Comparison of ENCODE assay signal across 1 cellular context in the genomic region with DNA sequence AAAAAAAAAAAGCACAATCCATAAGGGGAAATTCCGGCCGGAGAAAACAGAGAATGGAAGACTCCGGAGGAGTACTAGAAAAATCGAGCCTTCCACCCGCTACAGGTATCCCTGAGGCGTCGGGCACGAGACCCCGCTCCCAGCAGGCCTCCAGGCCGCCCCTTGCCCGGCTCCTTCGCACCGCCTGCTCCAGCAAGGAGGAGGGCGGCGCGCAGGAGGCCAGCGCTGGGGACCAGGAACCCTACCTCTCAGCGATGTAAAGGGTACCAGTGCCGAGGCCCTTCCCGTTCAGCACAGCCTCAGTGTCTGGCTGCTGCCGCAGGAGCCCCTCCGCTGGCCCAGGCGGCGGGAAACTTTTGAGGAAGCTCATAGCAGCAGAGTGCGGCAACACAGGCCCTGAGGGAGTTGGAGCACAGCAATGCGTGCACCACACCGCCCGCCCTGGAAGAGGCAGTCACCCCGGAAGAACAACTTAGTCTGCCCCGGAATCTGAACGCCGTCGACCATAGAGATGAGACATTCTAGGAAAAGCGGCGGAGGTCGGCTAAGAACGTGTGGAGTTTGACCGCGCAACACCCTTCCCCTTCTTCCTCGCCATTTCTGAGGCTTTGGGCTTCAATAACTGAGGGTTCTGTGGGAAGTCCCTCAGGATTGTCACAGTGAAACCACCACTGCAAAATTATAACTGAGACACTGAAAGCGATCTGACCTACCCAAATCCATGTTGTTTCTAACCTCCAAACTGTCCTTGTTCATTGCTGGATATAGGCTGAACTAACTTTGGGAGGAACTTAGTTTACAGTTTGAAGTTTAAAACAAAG.
TF ChIP-seq lines count a peak whose summit lies in the region.

A gene with protein sequence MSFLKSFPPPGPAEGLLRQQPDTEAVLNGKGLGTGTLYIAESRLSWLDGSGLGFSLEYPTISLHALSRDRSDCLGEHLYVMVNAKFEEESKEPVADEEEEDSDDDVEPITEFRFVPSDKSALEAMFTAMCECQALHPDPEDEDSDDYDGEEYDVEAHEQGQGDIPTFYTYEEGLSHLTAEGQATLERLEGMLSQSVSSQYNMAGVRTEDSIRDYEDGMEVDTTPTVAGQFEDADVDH (minus strand): TSS at position 450 of the 821 bp plus-strand sequence. CDS start 80 bp downstream, at position 370.

TF ChIP-seq in HepG2, 621 proteins besides CTCF, POLR2A, EP300 and RAD21 (continued from another document and continues in another):
- TF ChIP-seq ZBTB14 (CRISPR knock-in tag; IDR thresholded peaks at IDR 0.05) (0 out of 2 replicates have a peak, but pooled peaks have one; percentile 41), TBL1XR1 (IDR thresholded peaks at IDR 0.05; ENCODE audit: borderline replicate concordance, low read length, partially characterized antibody) (peak; percentile 79), HOXA9 (CRISPR knock-in tag; IDR thresholded peaks at IDR 0.05; ENCODE audit: borderline replicate concordance) (no peak), SRSF4 (IDR thresholded peaks at IDR 0.05; ENCODE audit: low read depth, low read length, poor library complexity, severe bottlenecking) (no peak), HOXA7 (CRISPR knock-in tag; IDR thresholded peaks at IDR 0.05) (no peak), ZFP82 (CRISPR knock-in tag; IDR thresholded peaks at IDR 0.05; ENCODE audit: borderline replicate concordance) (0 out of 2 replicates have a peak, but pooled peaks have one; percentile 25), SP5 (CRISPR knock-in tag; IDR thresholded peaks at IDR 0.05; ENCODE audit: borderline replicate concordance, low read depth) (0 out of 2 replicates have a peak, but pooled peaks have one; percentile 22), RNF219 (CRISPR knock-in tag; IDR thresholded peaks at IDR 0.05) (0 out of 2 replicates have a peak, but pooled peaks have one; percentile 89), ZNF724P (CRISPR knock-in tag; IDR thresholded peaks at IDR 0.05; ENCODE audit: borderline replicate concordance) (no peak), POLR2G (IDR thresholded peaks at IDR 0.05; ENCODE audit: low read depth, low read length) (peak; percentile 98), ZBTB7A (CRISPR knock-in tag; IDR thresholded peaks at IDR 0.05) (no peak), ZNF563 (CRISPR knock-in tag; IDR thresholded peaks at IDR 0.05) (peak; percentile 83), ZNF430 (CRISPR knock-in tag; IDR thresholded peaks at IDR 0.05) (peak; percentile 88), ZFP41 (CRISPR knock-in tag; IDR thresholded peaks at IDR 0.05; ENCODE audit: borderline replicate concordance) (no peak), ZFY (CRISPR knock-in tag; IDR thresholded peaks at IDR 0.05) (peak; percentile 97), TOE1 (CRISPR knock-in tag; IDR thresholded peaks at IDR 0.05) (no peak), ZNF234 (CRISPR knock-in tag; conservative IDR thresholded peaks at IDR 0.05) (no peak; the same call in 1 of the 2 replicates), KDM1A (CRISPR knock-in tag; IDR thresholded peaks at IDR 0.05) (no peak), SETDB1 (CRISPR knock-in tag; IDR thresholded peaks at IDR 0.05; ENCODE audit: borderline replicate concordance) (no peak), RFX5 (IDR thresholded peaks at IDR 0.05; ENCODE audit: low read depth, low read length) (no peak), PAF1 (CRISPR knock-in tag; IDR thresholded peaks at IDR 0.05) (no peak), BHLHE40 (IDR thresholded peaks at IDR 0.05; ENCODE audit: low read length) (peak; percentile 31; the same call in 1 of the 2 replicates), ISX (CRISPR knock-in tag; conservative IDR thresholded peaks at IDR 0.05) (peak; percentile 61; the same call in 1 of the 2 replicates), BCLAF1 (IDR thresholded peaks at IDR 0.05) (no peak), HCFC1 (IDR thresholded peaks at IDR 0.05; ENCODE audit: low read depth, low read length) (peak; percentile 66), THAP11 (CRISPR knock-in tag; IDR thresholded peaks at IDR 0.05) (peak; percentile 94), ZNF780A (CRISPR knock-in tag; IDR thresholded peaks at IDR 0.05) (0 out of 2 replicates have a peak, but pooled peaks have one; percentile 40), FOXO4 (CRISPR knock-in tag; conservative IDR thresholded peaks at IDR 0.05) (0 out of 2 replicates have a peak, but pooled peaks have one; percentile 83), TBX3 (IDR thresholded peaks at IDR 0.05; ENCODE audit: borderline replicate concordance) (no peak), KLF11 (CRISPR knock-in tag; IDR thresholded peaks at IDR 0.05) (0 out of 2 replicates have a peak, but pooled peaks have one; percentile 80), MAF1 (CRISPR knock-in tag; IDR thresholded peaks at IDR 0.05; ENCODE audit: borderline replicate concordance) (no peak; the same call in 1 of the 2 replicates), ELF3 (CRISPR knock-in tag; IDR thresholded peaks at IDR 0.05) (peak; percentile 88), GATAD1 (CRISPR knock-in tag; IDR thresholded peaks at IDR 0.05) (peak; percentile 97), ATF4 (CRISPR knock-in tag; IDR thresholded peaks at IDR 0.05) (0 out of 4 replicates have a peak, but pooled peaks of 1 of the 2 experiments have one; percentile 47), SAFB2 (CRISPR knock-in tag; IDR thresholded peaks at IDR 0.05; ENCODE audit: borderline replicate concordance, low read depth) (peak; percentile 89; the same call in 1 of the 2 replicates)
- TF ChIP-seq, protein P1, sequence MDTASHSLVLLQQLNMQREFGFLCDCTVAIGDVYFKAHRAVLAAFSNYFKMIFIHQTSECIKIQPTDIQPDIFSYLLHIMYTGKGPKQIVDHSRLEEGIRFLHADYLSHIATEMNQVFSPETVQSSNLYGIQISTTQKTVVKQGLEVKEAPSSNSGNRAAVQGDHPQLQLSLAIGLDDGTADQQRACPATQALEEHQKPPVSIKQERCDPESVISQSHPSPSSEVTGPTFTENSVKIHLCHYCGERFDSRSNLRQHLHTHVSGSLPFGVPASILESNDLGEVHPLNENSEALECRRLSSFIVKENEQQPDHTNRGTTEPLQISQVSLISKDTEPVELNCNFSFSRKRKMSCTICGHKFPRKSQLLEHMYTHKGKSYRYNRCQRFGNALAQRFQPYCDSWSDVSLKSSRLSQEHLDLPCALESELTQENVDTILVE (CRISPR knock-in tag; IDR thresholded peaks at IDR 0.05) = peak; percentile 67; the same call in 1 of the 2 replicates
- TF ChIP-seq, protein P2, sequence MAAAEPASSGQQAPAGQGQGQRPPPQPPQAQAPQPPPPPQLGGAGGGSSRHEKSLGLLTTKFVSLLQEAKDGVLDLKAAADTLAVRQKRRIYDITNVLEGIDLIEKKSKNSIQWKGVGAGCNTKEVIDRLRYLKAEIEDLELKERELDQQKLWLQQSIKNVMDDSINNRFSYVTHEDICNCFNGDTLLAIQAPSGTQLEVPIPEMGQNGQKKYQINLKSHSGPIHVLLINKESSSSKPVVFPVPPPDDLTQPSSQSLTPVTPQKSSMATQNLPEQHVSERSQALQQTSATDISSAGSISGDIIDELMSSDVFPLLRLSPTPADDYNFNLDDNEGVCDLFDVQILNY (CRISPR knock-in tag; conservative IDR thresholded peaks at IDR 0.05) = 0 out of 2 replicates have a peak, but pooled peaks have one; percentile 41
- TF ChIP-seq, protein P3, sequence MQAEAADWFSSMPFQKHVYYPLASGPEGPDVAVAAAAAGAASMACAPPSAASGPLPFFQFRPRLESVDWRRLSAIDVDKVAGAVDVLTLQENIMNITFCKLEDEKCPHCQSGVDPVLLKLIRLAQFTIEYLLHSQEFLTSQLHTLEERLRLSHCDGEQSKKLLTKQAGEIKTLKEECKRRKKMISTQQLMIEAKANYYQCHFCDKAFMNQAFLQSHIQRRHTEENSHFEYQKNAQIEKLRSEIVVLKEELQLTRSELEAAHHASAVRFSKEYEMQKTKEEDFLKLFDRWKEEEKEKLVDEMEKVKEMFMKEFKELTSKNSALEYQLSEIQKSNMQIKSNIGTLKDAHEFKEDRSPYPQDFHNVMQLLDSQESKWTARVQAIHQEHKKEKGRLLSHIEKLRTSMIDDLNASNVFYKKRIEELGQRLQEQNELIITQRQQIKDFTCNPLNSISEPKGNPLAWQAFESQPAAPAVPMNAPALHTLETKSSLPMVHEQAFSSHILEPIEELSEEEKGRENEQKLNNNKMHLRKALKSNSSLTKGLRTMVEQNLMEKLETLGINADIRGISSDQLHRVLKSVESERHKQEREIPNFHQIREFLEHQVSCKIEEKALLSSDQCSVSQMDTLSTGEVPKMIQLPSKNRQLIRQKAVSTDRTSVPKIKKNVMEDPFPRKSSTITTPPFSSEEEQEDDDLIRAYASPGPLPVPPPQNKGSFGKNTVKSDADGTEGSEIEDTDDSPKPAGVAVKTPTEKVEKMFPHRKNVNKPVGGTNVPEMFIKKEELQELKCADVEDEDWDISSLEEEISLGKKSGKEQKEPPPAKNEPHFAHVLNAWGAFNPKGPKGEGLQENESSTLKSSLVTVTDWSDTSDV (CRISPR knock-in tag; IDR thresholded peaks at IDR 0.05) = peak; percentile 80; the same call in 1 of the 2 replicates
- TF ChIP-seq, protein P4, sequence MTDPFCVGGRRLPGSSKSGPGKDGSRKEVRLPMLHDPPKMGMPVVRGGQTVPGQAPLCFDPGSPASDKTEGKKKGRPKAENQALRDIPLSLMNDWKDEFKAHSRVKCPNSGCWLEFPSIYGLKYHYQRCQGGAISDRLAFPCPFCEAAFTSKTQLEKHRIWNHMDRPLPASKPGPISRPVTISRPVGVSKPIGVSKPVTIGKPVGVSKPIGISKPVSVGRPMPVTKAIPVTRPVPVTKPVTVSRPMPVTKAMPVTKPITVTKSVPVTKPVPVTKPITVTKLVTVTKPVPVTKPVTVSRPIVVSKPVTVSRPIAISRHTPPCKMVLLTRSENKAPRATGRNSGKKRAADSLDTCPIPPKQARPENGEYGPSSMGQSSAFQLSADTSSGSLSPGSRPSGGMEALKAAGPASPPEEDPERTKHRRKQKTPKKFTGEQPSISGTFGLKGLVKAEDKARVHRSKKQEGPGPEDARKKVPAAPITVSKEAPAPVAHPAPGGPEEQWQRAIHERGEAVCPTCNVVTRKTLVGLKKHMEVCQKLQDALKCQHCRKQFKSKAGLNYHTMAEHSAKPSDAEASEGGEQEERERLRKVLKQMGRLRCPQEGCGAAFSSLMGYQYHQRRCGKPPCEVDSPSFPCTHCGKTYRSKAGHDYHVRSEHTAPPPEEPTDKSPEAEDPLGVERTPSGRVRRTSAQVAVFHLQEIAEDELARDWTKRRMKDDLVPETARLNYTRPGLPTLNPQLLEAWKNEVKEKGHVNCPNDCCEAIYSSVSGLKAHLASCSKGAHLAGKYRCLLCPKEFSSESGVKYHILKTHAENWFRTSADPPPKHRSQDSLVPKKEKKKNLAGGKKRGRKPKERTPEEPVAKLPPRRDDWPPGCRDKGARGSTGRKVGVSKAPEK (CRISPR knock-in tag; IDR thresholded peaks at IDR 0.05; ENCODE audit: borderline replicate concordance) = peak; percentile 92; the same call in 1 of the 2 replicates
